Comparison of ENCODE assay signal across 34 cellular contexts in genomic region chr6:26525818-26526217, GRCh38. TPM values are rescaled to one million over a fixed set of nuclear protein-coding genes. Genes with fewer than 3 reads are reported as not detected.
"Had no signal": no experiment of that assay in that cellular context is flagged by ENCODE, and none has a peak within 500 bp of the region (broad histone marks: within the 10 kb centered on the region; RNA-seq: fewer than 3 reads in every experiment).

No MANE protein-coding gene starts in this region.

- H3K36me3 ChIP-seq: esophagus squamous epithelium, gastroesophageal sphincter, heart right ventricle, WERI-Rb-1 had no signal

- H3K4me3 ChIP-seq: esophagus squamous epithelium, gastroesophageal sphincter, heart right ventricle, hepatocyte had no signal

- H3K27ac ChIP-seq: epithelial cell of prostate, esophagus squamous epithelium, foreskin keratinocyte, gastroesophageal sphincter, heart right ventricle, hepatocyte, WERI-Rb-1 had no signal

- DNase-seq: activated B cell treated with CpG ODN at 0.5 μM for 24 hours; activated CD4-positive, alpha-beta T cell treated with anti-CD3 and anti-CD28 coated beads for 48 hours; activated CD4-positive, alpha-beta T cell treated with anti-CD3 and anti-CD28 coated beads, Interleukin-2, amount 50 U/mL, for 1 hour; activated CD4-positive, alpha-beta T cell treated with anti-CD3 and anti-CD28 coated beads, Interleukin-2, amount 50 U/mL, for 48 hours; activated CD8-positive, alpha-beta memory T cell treated with anti-CD3 and anti-CD28 coated beads for 24 hours; activated CD8-positive, alpha-beta T cell treated with anti-CD3 and anti-CD28 coated beads for 36 hours; activated effector memory CD4-positive, alpha-beta T cell treated with Interleukin-2 at 50 U/mL for 16 hours; activated gamma-delta T cell treated with Interleukin-2 at 50 U/mL for 16 hours; activated naive CD4-positive, alpha-beta T cell treated with anti-CD3 and anti-CD28 coated beads, Interleukin-2, amount 50 U/mL, for 16 hours; activated naive CD4-positive, alpha-beta T cell treated with Interleukin-2 at 50 U/mL for 16 hours; activated T-cell treated with anti-CD3 and anti-CD28 coated beads, Interleukin-2, amount 50 U/mL, for 4 hours; amniotic stem cell; anterior cingulate cortex; caudate nucleus; cortex of kidney; dermis blood vessel endothelial cell; effector CD4-positive, alpha-beta T cell; effector memory CD8-positive, alpha-beta T cell; esophagus squamous epithelium; foreskin keratinocyte; heart right ventricle; T-helper 17 cell; T1000; WERI-Rb-1 had no signal

- H3K27me3 ChIP-seq: esophagus squamous epithelium, foreskin keratinocyte, gastroesophageal sphincter, heart right ventricle, hepatocyte had no signal

- H3K9me3 ChIP-seq: esophagus squamous epithelium, gastroesophageal sphincter, heart right ventricle had no signal

RNA-seq across cellular contexts. Expression of gene BTN1A1, which starts 25.7 kb away (rescaled TPM):
- total RNA-seq: astrocyte, chondrocyte, dermis blood vessel endothelial cell, endothelial cell of umbilical vein, esophagus squamous epithelium, fibroblast of lung, foreskin keratinocyte, gastroesophageal sphincter, glomerular endothelial cell, heart right ventricle had no signal
- polyA plus RNA-seq: adipose tissue, endothelial cell of umbilical vein, esophagus, fibroblast of lung, foreskin keratinocyte, heart right ventricle had no signal
